8 cellular contexts compared by ENCODE assay signal in genomic region chr14:76918176-76918750, GRCh38.
DNase-seq lines count a peak whose midpoint lies in the region; ATAC-seq and TF ChIP-seq lines count a peak whose summit lies in the region.

No MANE protein-coding gene starts in this region.

- peak overlapping the region; percentile 33 for H3K4me3 Mint-ChIP-seq in MCF 10A (ENCODE audit: unreplicated experiment)

- H3K27me3 Mint-ChIP-seq in MCF 10A (ENCODE audit: insufficient read depth, unreplicated experiment) = no peaks in the 10 kb centered on the region

- DNase-seq in DMS 273 (lab: John Stamatoyannopoulos, UW; ENCODE audit: unreplicated experiment) = peak; percentile 94
- peak; percentile 64 for DNase-seq in NCI-H2029 (lab: John Stamatoyannopoulos, UW)
- peak; percentile 82 for DNase-seq in MCF 10A (ENCODE audit: unreplicated experiment)
- DNase-seq in left lung = peak; percentile 80 to 88
- DNase-seq in activated gamma-delta T cell (lab: John Stamatoyannopoulos, UW) = no peak
- no peak for DNase-seq in HuH-7 (ENCODE audit: low spot score)
- no peak for DNase-seq in NCI-H526 treated with DMSO at 0.1 percent for 48 hours (lab: John Stamatoyannopoulos, UW)

- no peaks in the 10 kb centered on the region for H3K27me3 ChIP-seq in left lung

- TF ChIP-seq CTCF in MCF 10A (IDR thresholded peaks at IDR 0.05; ENCODE audit: unreplicated experiment) (no peak), left lung (IDR thresholded peaks at IDR 0.05) (no peak)

- POLR2A ChIA-PET in MCF 10A (lab: Yijun Ruan, JAX) = interaction anchor here (0.8 to 6.5 kb wide), 27 partner anchors 9 to 204 kb away, joined by 3 to 257 read pairs (median 13); partner anchors contain the start of genes CIPC and IRF2BPL

- peaks cover 42 to 82% of the 10 kb centered on the region in 2 donors for H3K4me1 ChIP-seq in left lung

- H3K4me1 Mint-ChIP-seq in MCF 10A (ENCODE audit: insufficient read depth, unreplicated experiment) = peaks cover 36% of the 10 kb centered on the region

- H3K27ac Mint-ChIP-seq in MCF 10A (ENCODE audit: low read depth, unreplicated experiment) = peak overlapping the region; percentile 93

- no peak overlapping the region for H3K4me3 ChIP-seq in left lung

- BruUV-seq in MCF 10A (replicated peaks; lab: Mats Ljungman, UMichigan) = no TSS peak

- intact Hi-C loops in MCF 10A (cut with micrococcal nuclease) = loop anchor here (1.0 to 2.0 kb wide), 2 partner anchors 39 to 110 kb away; partner anchors contain the start of gene IRF2BPL
- intact Hi-C loops in left lung (cut with DNase I) = loop anchor here (5.0 to 10.0 kb wide), 3 partner anchors 39 to 134 kb away; no protein-coding TSS in a partner anchor

- H3K9me3 ChIP-seq in left lung = no peaks in the 10 kb centered on the region

- H3K36me3 ChIP-seq in left lung = no peaks in the 10 kb centered on the region

- ATAC-seq in left lung = peak; percentile 36

- H3K27ac ChIP-seq in left lung (peak overlapping the region; percentile 90 to 93), temporal lobe (ENCODE audit: low read depth, low read length) (peak overlapping the region; percentile 87)

- CTCF ChIA-PET in MCF 10A (lab: Yijun Ruan, JAX) = interaction anchor here (0.6 to 13.5 kb wide), 25 partner anchors 11 to 289 kb away, joined by 3 to 496 read pairs (median 5); no protein-coding TSS in a partner anchor

- peaks cover 8% of the 10 kb centered on the region for H3K36me3 Mint-ChIP-seq in MCF 10A (ENCODE audit: insufficient read depth, unreplicated experiment)

- H3K9me3 Mint-ChIP-seq in MCF 10A (ENCODE audit: unreplicated experiment) = no peaks in the 10 kb centered on the region

Comparison
In these comparisons a context has a peak if more than half of its experiments do, and no peak if none do; other contexts are left out.
1. DNase-seq: peak in DMS 273 (single experiment), NCI-H2029 (single experiment), MCF 10A (single experiment) and left lung (2 of 2); none in activated gamma-delta T cell (single experiment), HuH-7 (single experiment) and NCI-H526 treated with DMSO at 0.1 percent for 48 hours (single experiment).